ENCODE assay signal across 25 cellular contexts in the genomic region with DNA sequence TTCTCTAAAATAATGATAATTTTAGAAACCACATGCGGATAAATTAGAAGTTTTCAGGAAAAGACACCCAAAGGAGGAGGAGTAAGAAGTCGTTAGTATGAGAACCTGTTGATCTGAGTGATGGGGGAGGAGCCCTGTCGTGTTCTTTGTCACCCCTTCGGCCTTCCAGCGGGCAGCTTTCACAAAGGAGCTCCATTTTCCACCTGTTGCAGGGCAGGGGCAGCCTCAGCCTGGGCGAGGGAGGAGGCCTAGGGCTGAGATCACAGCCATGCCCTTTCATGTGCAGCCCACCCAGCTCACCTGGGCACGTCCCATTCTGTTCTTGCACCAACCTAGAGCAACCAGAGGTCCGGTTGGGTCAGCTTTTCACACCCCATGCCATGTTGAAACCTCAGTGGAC. TPM values are rescaled to one million over a fixed set of nuclear protein-coding genes. Genes with fewer than 3 reads are reported as not detected.
DNase-seq lines count a peak whose midpoint lies in the region; ATAC-seq and TF ChIP-seq lines count a peak whose summit lies in the region.
"Had no signal": no experiment of that assay in that cellular context is flagged by ENCODE, and none has a peak within 500 bp of the region (broad histone marks: within the 10 kb centered on the region; RNA-seq: fewer than 3 reads in every experiment).

No MANE protein-coding gene starts in this region.

- no peak overlapping the region for H3K4me3 ChIP-seq in BLaER1 treated with 17β-estradiol and CSF1 and Interleukin-3, amounts not matched to agents 10 nM and 100 nM
- H3K4me3 ChIP-seq in HUES48 (ENCODE audit: low read depth, low read length) (no peak overlapping the region), mesendoderm (ENCODE audit: low read length) (no peak overlapping the region), PC-3 (ENCODE audit: low read length) (no peak overlapping the region)
- H3K4me3 ChIP-seq: lower lobe of right lung, ovary, right atrium auricular region had no signal

- H2AFZ ChIP-seq in PC-3 (ENCODE audit: low read length) = no peak overlapping the region

- H3K4me1 Mint-ChIP-seq in chondrocyte (ENCODE audit: low read depth) = peaks cover 52% of the 10 kb centered on the region
- H3K4me1 Mint-ChIP-seq in activated naive CD8-positive, alpha-beta T cell treated with anti-CD3 and anti-CD28 coated beads, Interleukin-2, amount 50 U/mL, for 24 hours = peaks cover 41% of the 10 kb centered on the region
- H3K4me1 Mint-ChIP-seq in activated CD8-positive, alpha-beta memory T cell treated with anti-CD3 and anti-CD28 coated beads, Interleukin-2, amount 10 ng/mL, durations not matched to agents 7 days and 5 days = peaks cover 25% of the 10 kb centered on the region

- H3K9me2 ChIP-seq in PC-3 (replicated peaks; ENCODE audit: low read length) = no peaks in the 10 kb centered on the region

- H2BK15ac ChIP-seq in mesendoderm (replicated peaks; ENCODE audit: low read depth) = no peak overlapping the region

- no peak for ATAC-seq in activated naive CD8-positive, alpha-beta T cell treated with anti-CD3 and anti-CD28 coated beads, Interleukin-2, amount 50 U/mL, for 24 hours
- ATAC-seq in PC-3 = no peak
- ATAC-seq in activated CD8-positive, alpha-beta memory T cell treated with anti-CD3 and anti-CD28 coated beads, Interleukin-2, amount 10 ng/mL, durations not matched to agents 7 days and 5 days = no peak
- ATAC-seq: activated T-cell treated with anti-CD3 and anti-CD28 coated beads, Interleukin-2, amount 50 U/mL, for 4 hours; lower lobe of right lung; stimulated activated naive CD8-positive, alpha-beta T cell treated with anti-CD3 and anti-CD28 coated beads, Interleukin-15, amount 100 ng/mL, for 72 hours had no signal

- no peak overlapping the region for H3K18ac ChIP-seq in mesendoderm (ENCODE audit: low read length)

- no peaks in the 10 kb centered on the region for H3F3A ChIP-seq in PC-3 (ENCODE audit: low read length, unreplicated experiment)

- no peak overlapping the region for H3K27ac ChIP-seq in BLaER1 treated with 17β-estradiol and CSF1 and Interleukin-3, amounts not matched to agents 10 nM and 100 nM
- H3K27ac ChIP-seq in HUES48 (ENCODE audit: low read depth, low read length) (peak overlapping the region; percentile 16), mesendoderm (ENCODE audit: low read depth, low read length) (no peak overlapping the region), PC-3 (ENCODE audit: low read length) (no peak overlapping the region)
- H3K27ac ChIP-seq: lower lobe of right lung, ovary had no signal

- peak overlapping the region in 8 of 11 experiments; percentile 2 to 48 (median 26); a peak in 9 of 22 replicates for H3K4me2 ChIP-seq in BLaER1 treated with 17β-estradiol and CSF1 and Interleukin-3, amounts not matched to agents 10 nM and 100 nM
- H3K4me2 ChIP-seq in mesendoderm (ENCODE audit: low read length) (no peak overlapping the region), PC-3 (ENCODE audit: low read length) (no peak overlapping the region)

- no peaks in the 10 kb centered on the region for H3K27me3 Mint-ChIP-seq in chondrocyte (ENCODE audit: low read depth)
- H3K27me3 Mint-ChIP-seq in activated naive CD8-positive, alpha-beta T cell treated with anti-CD3 and anti-CD28 coated beads, Interleukin-2, amount 50 U/mL, for 24 hours = no peaks in the 10 kb centered on the region
- no peaks in the 10 kb centered on the region for H3K27me3 Mint-ChIP-seq in activated CD8-positive, alpha-beta memory T cell treated with anti-CD3 and anti-CD28 coated beads, Interleukin-2, amount 10 ng/mL, durations not matched to agents 7 days and 5 days
- H3K27me3 Mint-ChIP-seq: activated CD4-positive, alpha-beta memory T cell treated with anti-CD3 and anti-CD28 coated beads, Interleukin-2, amount 10 ng/mL, durations not matched to agents 7 days and 5 days; stimulated activated naive CD8-positive, alpha-beta T cell treated with anti-CD3 and anti-CD28 coated beads, Interleukin-15, amount 100 ng/mL, for 72 hours; type B pancreatic cell had no signal

- intact Hi-C loops in PC-3 (cut with micrococcal nuclease) = no loop called here

- H3K23ac ChIP-seq in mesendoderm (ENCODE audit: low read length) = no peak overlapping the region

- H3K9me3 Mint-ChIP-seq in chondrocyte (ENCODE audit: low read depth) = no peaks in the 10 kb centered on the region
- H3K9me3 Mint-ChIP-seq in activated naive CD8-positive, alpha-beta T cell treated with anti-CD3 and anti-CD28 coated beads, Interleukin-2, amount 50 U/mL, for 24 hours = no peaks in the 10 kb centered on the region
- H3K9me3 Mint-ChIP-seq in activated CD8-positive, alpha-beta memory T cell treated with anti-CD3 and anti-CD28 coated beads, Interleukin-2, amount 10 ng/mL, durations not matched to agents 7 days and 5 days (ENCODE audit: low read depth) = no peaks in the 10 kb centered on the region
- H3K9me3 Mint-ChIP-seq: activated CD4-positive, alpha-beta memory T cell treated with anti-CD3 and anti-CD28 coated beads, Interleukin-2, amount 10 ng/mL, durations not matched to agents 7 days and 5 days; activated T-cell treated with anti-CD3 and anti-CD28 coated beads, Interleukin-2, amount 50 U/mL, for 4 hours; stimulated activated naive CD8-positive, alpha-beta T cell treated with anti-CD3 and anti-CD28 coated beads, Interleukin-15, amount 100 ng/mL, for 72 hours; type B pancreatic cell had no signal

- no CpG with 5 or more reads among the region's 8 CpGs for WGBS in mesendoderm (ENCODE audit: extremely low coverage, insufficient coverage, low lambda C conversion rate)

- peak overlapping the region; percentile 42 for H3K56ac ChIP-seq in mesendoderm (ENCODE audit: low read length)

- H4K5ac ChIP-seq in mesendoderm (ENCODE audit: low read length) = no peak overlapping the region

- H3K4me1 ChIP-seq in BLaER1 treated with 17β-estradiol and CSF1 and Interleukin-3, amounts not matched to agents 10 nM and 100 nM = peaks cover 23 to 53% (median 47%) of the 10 kb centered on the region in 10 experiments
- H3K4me1 ChIP-seq in HUES48 (ENCODE audit: control insufficient read depth, insufficient read depth, low read length) (peaks cover 21% of the 10 kb centered on the region), mesendoderm (ENCODE audit: control insufficient read depth, low read depth, low read length) (peaks cover 5% of the 10 kb centered on the region), PC-3 (ENCODE audit: insufficient read depth, low read length) (peaks cover 32% of the 10 kb centered on the region)

- no TSS peak for BruUV-seq in PC-3 (replicated peaks; lab: Mats Ljungman, UMichigan)

- no peak for TF ChIP-seq CTCF in chondrocyte (IDR thresholded peaks at IDR 0.05)
- no peak for TF ChIP-seq CTCF in PC-3 (conservative IDR thresholded peaks at IDR 0.05; ENCODE audit: low read depth, low read length)

- H3K79me2 ChIP-seq in mesendoderm (ENCODE audit: control insufficient read depth, insufficient read depth, low read length) (peaks cover 5% of the 10 kb centered on the region), PC-3 (ENCODE audit: low read length) (peaks cover 100% of the 10 kb centered on the region)

- no peaks in the 10 kb centered on the region for H3K9me3 ChIP-seq in BLaER1 treated with 17β-estradiol and CSF1 and Interleukin-3, amounts not matched to agents 10 nM and 100 nM (replicated peaks in 1 of 11)
- no peaks in the 10 kb centered on the region for H3K9me3 ChIP-seq in HUES48 (ENCODE audit: control insufficient read depth, insufficient read depth, low read length)
- no peaks in the 10 kb centered on the region for H3K9me3 ChIP-seq in PC-3 (ENCODE audit: low read length)
- H3K9me3 ChIP-seq: lower lobe of right lung, ovary, right atrium auricular region had no signal

- H2BK5ac ChIP-seq in mesendoderm (ENCODE audit: low read length) = no peak overlapping the region

- peaks cover 0 to 22% (median 9%) of the 10 kb centered on the region in 11 experiments; a peak in 13 of 22 replicates for H3K36me3 ChIP-seq in BLaER1 treated with 17β-estradiol and CSF1 and Interleukin-3, amounts not matched to agents 10 nM and 100 nM
- H3K36me3 ChIP-seq in HUES48 (ENCODE audit: control insufficient read depth, insufficient read depth, low read length) = no peaks in the 10 kb centered on the region
- H3K36me3 ChIP-seq in mesendoderm (ENCODE audit: control insufficient read depth, insufficient read depth, low read length) = no peaks in the 10 kb centered on the region
- no peaks in the 10 kb centered on the region for H3K36me3 ChIP-seq in PC-3 (ENCODE audit: low read depth, low read length)
- H3K36me3 ChIP-seq: lower lobe of right lung, ovary, right atrium auricular region had no signal

- H4K20me1 ChIP-seq in BLaER1 treated with 17β-estradiol and CSF1 and Interleukin-3, amounts not matched to agents 10 nM and 100 nM = peaks cover 6 to 99% (median 70%) of the 10 kb centered on the region in 11 experiments; a peak in 18 of 22 replicates
- H4K20me1 ChIP-seq in PC-3 (ENCODE audit: low read length) = peaks cover 16% of the 10 kb centered on the region

- no peak overlapping the region for H4K8ac ChIP-seq in mesendoderm (ENCODE audit: low read depth, low read length)

- no peak overlapping the region for H3K9ac ChIP-seq in BLaER1 treated with 17β-estradiol and CSF1 and Interleukin-3, amounts not matched to agents 10 nM and 100 nM
- no peak overlapping the region for H3K9ac ChIP-seq in HUES48 (ENCODE audit: low read depth, low read length)
- no peak overlapping the region for H3K9ac ChIP-seq in mesendoderm (ENCODE audit: low read length)
- H3K9ac ChIP-seq in PC-3 (ENCODE audit: low read length) = no peak overlapping the region

- no peak overlapping the region for H3K4ac ChIP-seq in mesendoderm (ENCODE audit: low read depth, low read length)

- no peaks in the 10 kb centered on the region for H3K36me3 Mint-ChIP-seq in chondrocyte (ENCODE audit: low read depth)
- H3K36me3 Mint-ChIP-seq in activated naive CD8-positive, alpha-beta T cell treated with anti-CD3 and anti-CD28 coated beads, Interleukin-2, amount 50 U/mL, for 24 hours (ENCODE audit: low read depth) = peaks cover 3% of the 10 kb centered on the region
- peaks cover 2% of the 10 kb centered on the region for H3K36me3 Mint-ChIP-seq in activated CD8-positive, alpha-beta memory T cell treated with anti-CD3 and anti-CD28 coated beads, Interleukin-2, amount 10 ng/mL, durations not matched to agents 7 days and 5 days

- H2AK5ac ChIP-seq in mesendoderm (ENCODE audit: low read length) = no peak overlapping the region

- peak overlapping the region; percentile 86 for H3K27ac Mint-ChIP-seq in chondrocyte (ENCODE audit: unreplicated experiment)
- no peak overlapping the region for H3K27ac Mint-ChIP-seq in activated naive CD8-positive, alpha-beta T cell treated with anti-CD3 and anti-CD28 coated beads, Interleukin-2, amount 50 U/mL, for 24 hours
- no peak overlapping the region for H3K27ac Mint-ChIP-seq in activated CD8-positive, alpha-beta memory T cell treated with anti-CD3 and anti-CD28 coated beads, Interleukin-2, amount 10 ng/mL, durations not matched to agents 7 days and 5 days
- H3K27ac Mint-ChIP-seq: activated CD4-positive, alpha-beta memory T cell treated with anti-CD3 and anti-CD28 coated beads, Interleukin-2, amount 10 ng/mL, durations not matched to agents 7 days and 5 days; stimulated activated naive CD8-positive, alpha-beta T cell treated with anti-CD3 and anti-CD28 coated beads, Interleukin-15, amount 100 ng/mL, for 72 hours had no signal

- H3K4me3 Mint-ChIP-seq in chondrocyte (ENCODE audit: unreplicated experiment) = no peak overlapping the region
- H3K4me3 Mint-ChIP-seq in activated naive CD8-positive, alpha-beta T cell treated with anti-CD3 and anti-CD28 coated beads, Interleukin-2, amount 50 U/mL, for 24 hours = no peak overlapping the region
- H3K4me3 Mint-ChIP-seq in activated CD8-positive, alpha-beta memory T cell treated with anti-CD3 and anti-CD28 coated beads, Interleukin-2, amount 10 ng/mL, durations not matched to agents 7 days and 5 days = no peak overlapping the region
- H3K4me3 Mint-ChIP-seq: activated CD4-positive, alpha-beta memory T cell treated with anti-CD3 and anti-CD28 coated beads, Interleukin-2, amount 10 ng/mL, durations not matched to agents 7 days and 5 days; activated T-cell treated with anti-CD3 and anti-CD28 coated beads, Interleukin-2, amount 50 U/mL, for 4 hours; stimulated activated naive CD8-positive, alpha-beta T cell treated with anti-CD3 and anti-CD28 coated beads, Interleukin-15, amount 100 ng/mL, for 72 hours; type B pancreatic cell had no signal

- CTCF ChIA-PET in PC-3 (lab: Charles Lee) = no interaction called here
- CTCF ChIA-PET in activated CD8-positive, alpha-beta memory T cell treated with anti-CD3 and anti-CD28 coated beads, Interleukin-2, amount 10 ng/mL, durations not matched to agents 7 days and 5 days (lab: Charles Lee) = interaction anchor here (1.0 to 1.5 kb wide), 2 partner anchors 12 to 121 kb away, joined by 3 to 6 read pairs; no protein-coding TSS in a partner anchor

- H2BK120ac ChIP-seq in mesendoderm (ENCODE audit: low read depth, low read length) = no peak overlapping the region

- POLR2A ChIA-PET in PC-3 (lab: Charles Lee; ENCODE audit: unreplicated experiment) = no interaction called here

- H3K27me3 ChIP-seq in BLaER1 treated with 17β-estradiol and CSF1 and Interleukin-3, amounts not matched to agents 10 nM and 100 nM = no peaks in the 10 kb centered on the region
- no peaks in the 10 kb centered on the region for H3K27me3 ChIP-seq in HUES48 (ENCODE audit: control insufficient read depth, insufficient read depth, low read length)
- no peaks in the 10 kb centered on the region for H3K27me3 ChIP-seq in mesendoderm (ENCODE audit: insufficient read depth, low read length, poor library complexity)
- no peaks in the 10 kb centered on the region for H3K27me3 ChIP-seq in PC-3 (ENCODE audit: low read length)
- H3K27me3 ChIP-seq: ovary, right atrium auricular region had no signal

- peaks cover 4% of the 10 kb centered on the region for H3K79me1 ChIP-seq in mesendoderm (ENCODE audit: low read length)

- DNase-seq in chondrocyte (ENCODE audit: low spot score) = no peak
- DNase-seq in mesendoderm = no peak
- DNase-seq in activated naive CD8-positive, alpha-beta T cell treated with anti-CD3 and anti-CD28 coated beads, Interleukin-2, amount 50 U/mL, for 24 hours = no peak
- no peak for DNase-seq in UCSD-AML1 (lab: John Stamatoyannopoulos, UW; ENCODE audit: unreplicated experiment)
- no peak for DNase-seq in PC-3
- DNase-seq in activated CD8-positive, alpha-beta memory T cell treated with anti-CD3 and anti-CD28 coated beads, Interleukin-2, amount 10 ng/mL, durations not matched to agents 7 days and 5 days = no peak
- DNase-seq: activated CD4-positive, alpha-beta memory T cell treated with anti-CD3 and anti-CD28 coated beads, Interleukin-2, amount 10 ng/mL, durations not matched to agents 7 days and 5 days; activated CD4-positive, CD25-positive, alpha-beta regulatory T cell; activated naive CD4-positive, alpha-beta T cell treated with Interleukin-2 at 50 U/mL for 16 hours; activated T-cell treated with anti-CD3 and anti-CD28 coated beads, Interleukin-2, amount 50 U/mL, for 4 hours; caudate nucleus; COR-L47; DND-41; lower lobe of right lung; NCI-H1105; NCI-H2081 treated with DMSO at 0.1 percent for 48 hours; NCI-H526; ovary; stimulated activated CD4-positive, alpha-beta T cell treated with anti-CD3 and anti-CD28 coated beads, Interleukin-12 subunit alpha, Interleukin-12 subunit beta, amount 100 ng/mL, for 4 hours; stimulated activated naive CD8-positive, alpha-beta T cell treated with anti-CD3 and anti-CD28 coated beads, Interleukin-15, amount 100 ng/mL, for 72 hours; T1000 had no signal

RNA-seq across cellular contexts. Expression of gene DUSP14, which starts 5.3 kb away (rescaled TPM):
- total RNA-seq in chondrocyte (33.6 to 37.3 TPM (median 34.7 TPM) in 3 replicates), PC-3 (2014; rRNA removed) (49.4 and 56.2 TPM in 2 replicates)
- polyA plus RNA-seq in mesendoderm (2013, experiment 1 of 2) = 15.9 TPM
- polyA plus RNA-seq in mesendoderm (2013, experiment 2 of 2) = 15.9 TPM
- total RNA-seq in activated CD8-positive, alpha-beta memory T cell treated with anti-CD3 and anti-CD28 coated beads, Interleukin-2, amount 10 ng/mL, durations not matched to agents 7 days and 5 days = 10 to 100 TPM; 11.4 to 16.9 TPM

Comparison
In these comparisons a context has a peak if more than half of its experiments do, and no peak if none do; other contexts are left out.
1. H3K4me2 ChIP-seq: peak in BLaER1 treated with 17β-estradiol and CSF1 and Interleukin-3, amounts not matched to agents 10 nM and 100 nM (8 of 11); none in mesendoderm (single experiment) and PC-3 (single experiment).